Comparison of ENCODE assay signal across 8 cellular contexts in genomic region chr16:21358261-21358795, GRCh38.
DNase-seq lines count a peak whose midpoint lies in the region; ATAC-seq lines count a peak whose summit lies in the region.
"Not testable (repeated sequence)": the region's sequence is repeated elsewhere in the genome, so short reads cannot be mapped to it uniquely, and the experiment has no call there.

No MANE protein-coding gene starts in this region.

- not testable (repeated sequence) for H3K9me3 ChIP-seq in CD4-positive, CD25-positive, alpha-beta regulatory T cell (ENCODE audit: control insufficient read depth in 2 of 2, low read length in 2 of 2); Karpas-422 (ENCODE audit: low read length); T-helper 17 cell (ENCODE audit: control insufficient read depth, low read length, poor library complexity, severe bottlenecking)

- H2AFZ ChIP-seq in Karpas-422 (ENCODE audit: low read length): not testable (repeated sequence)

- not testable (repeated sequence) for H3K27ac ChIP-seq in CD4-positive, CD25-positive, alpha-beta regulatory T cell (ENCODE audit: insufficient read depth, low read length, poor library complexity, severe bottlenecking)
- peak overlapping the region; percentile 95 for H3K27ac ChIP-seq in Karpas-422 (ENCODE audit: low read length)

- not testable (repeated sequence) for H4K20me1 ChIP-seq in Karpas-422 (ENCODE audit: insufficient read depth, low read depth, low read length)

- H3K27me3 ChIP-seq in CD4-positive, CD25-positive, alpha-beta regulatory T cell (ENCODE audit: control insufficient read depth, insufficient read depth, low read length); Karpas-422 (ENCODE audit: low read length): not testable (repeated sequence)

- not testable (repeated sequence) for H3K4me3 Mint-ChIP-seq in CD4-positive, CD25-positive, alpha-beta regulatory T cell; T-helper 17 cell
- H3K4me3 Mint-ChIP-seq in naive B cell: peak overlapping the region; percentile 73 to 91 (median 82)

- peak overlapping the region; percentile 64 for H3K4me2 ChIP-seq in Karpas-422 (ENCODE audit: low read depth, low read length, poor library complexity, severe bottlenecking)

- DNase-seq in CD4-positive, CD25-positive, alpha-beta regulatory T cell; T-helper 17 cell: not testable (repeated sequence)
- DNase-seq in Karpas-422: peak; percentile 88
- peak; percentile 90 for DNase-seq in naive B cell

- not testable (repeated sequence) for H3K4me1 ChIP-seq in CD4-positive, CD25-positive, alpha-beta regulatory T cell (ENCODE audit: control insufficient read depth, insufficient read depth, low read length, poor library complexity, severe bottlenecking)
- H3K4me1 ChIP-seq in Karpas-422 (ENCODE audit: low read length): peaks cover 85% of the 10 kb centered on the region

- H3K4me3 ChIP-seq in CD4-positive, CD25-positive, alpha-beta regulatory T cell (ENCODE audit: low read depth, low read length); Karpas-422 (ENCODE audit: low read length): not testable (repeated sequence)

- H3K9me3 Mint-ChIP-seq in CD4-positive, CD25-positive, alpha-beta regulatory T cell; naive B cell: not testable (repeated sequence)

- ATAC-seq in CD4-positive, CD25-positive, alpha-beta regulatory T cell (ENCODE audit: low read depth in 2 of 2): peak; percentile 45 to 53
- ATAC-seq in GM18870 (IDR thresholded peaks at IDR 0.05; ENCODE audit: unreplicated experiment): peak; percentile 51
- ATAC-seq in GM19468 (IDR thresholded peaks at IDR 0.05; ENCODE audit: extremely low read depth, unreplicated experiment): peak; percentile 48
- ATAC-seq in HG02623 (IDR thresholded peaks at IDR 0.05; ENCODE audit: unreplicated experiment): peak; percentile 40
- ATAC-seq in HG03108 (IDR thresholded peaks at IDR 0.05; ENCODE audit: unreplicated experiment): peak; percentile 32
- peak; percentile 61 for ATAC-seq in T-helper 17 cell
- peak; percentile 59 to 60 for ATAC-seq in naive B cell (ENCODE audit: low read depth in 2 of 2)

- H3K4me1 Mint-ChIP-seq in CD4-positive, CD25-positive, alpha-beta regulatory T cell; T-helper 17 cell: not testable (repeated sequence)
- H3K4me1 Mint-ChIP-seq in naive B cell: peaks cover 40 to 77% (median 66%) of the 10 kb centered on the region in 3 donors

- H3K27me3 Mint-ChIP-seq in CD4-positive, CD25-positive, alpha-beta regulatory T cell: peaks cover 10% of the 10 kb centered on the region
- H3K27me3 Mint-ChIP-seq in T-helper 17 cell: peaks cover 17% of the 10 kb centered on the region
- not testable (repeated sequence) for H3K27me3 Mint-ChIP-seq in naive B cell

- H3K9me2 ChIP-seq in Karpas-422 (replicated peaks; ENCODE audit: insufficient read depth, low read length): not testable (repeated sequence)

- not testable (repeated sequence) for H3K79me2 ChIP-seq in Karpas-422 (ENCODE audit: low read length)

- peak overlapping the region; percentile 75 for H3K9ac ChIP-seq in Karpas-422 (ENCODE audit: low read length)

- H3K36me3 ChIP-seq in CD4-positive, CD25-positive, alpha-beta regulatory T cell (ENCODE audit: control insufficient read depth, insufficient read depth, low read length); Karpas-422 (ENCODE audit: insufficient read depth, low read length): not testable (repeated sequence)

- not testable (repeated sequence) for H3K36me3 Mint-ChIP-seq in CD4-positive, CD25-positive, alpha-beta regulatory T cell; T-helper 17 cell (ENCODE audit: low read depth); naive B cell

- not testable (repeated sequence) for H3K27ac Mint-ChIP-seq in CD4-positive, CD25-positive, alpha-beta regulatory T cell; T-helper 17 cell
- peak overlapping the region; percentile 98 to 100 (median 100) for H3K27ac Mint-ChIP-seq in naive B cell
